ENCODE assay signal across 8 cellular contexts in genomic region chr16:71288570-71288889, GRCh38. TPM values are rescaled to one million over a fixed set of nuclear protein-coding genes. Genes with fewer than 3 reads are reported as not detected.
DNase-seq lines count a peak whose midpoint lies in the region; ATAC-seq and TF ChIP-seq lines count a peak whose summit lies in the region.

No MANE protein-coding gene starts in this region.

- peak overlapping the region; percentile 81 for H3K14ac ChIP-seq in trophoblast cell (ENCODE audit: low read length)

- CTCF ChIA-PET in OCI-LY7 (lab: Charles Lee; ENCODE audit: unreplicated experiment) = no interaction called here

- H3K79me1 ChIP-seq in trophoblast cell (ENCODE audit: low read length) = peaks cover 23% of the 10 kb centered on the region

- H4K20me1 ChIP-seq in OCI-LY7 (ENCODE audit: insufficient read depth, low read length) = no peaks in the 10 kb centered on the region

- H2AFZ ChIP-seq in OCI-LY7 (ENCODE audit: low read length) (peak overlapping the region; percentile 70), trophoblast cell (ENCODE audit: insufficient read depth, low read length, poor library complexity) (no peak overlapping the region)

- peak overlapping the region; percentile 88 for H3K9ac ChIP-seq in ES-I3 (ENCODE audit: low read depth, low read length)
- H3K9ac ChIP-seq in trophoblast cell (ENCODE audit: low read length) = no peak overlapping the region

- peak overlapping the region; percentile 89 for H4K91ac ChIP-seq in trophoblast cell (ENCODE audit: low read depth, low read length)

- H3K9me2 ChIP-seq in OCI-LY7 (ENCODE audit: insufficient read depth, low read length) = no peaks in the 10 kb centered on the region

- DNase-seq in OCI-LY7 (ENCODE audit: low spot score) (no peak), epithelial cell of prostate (ENCODE audit: low read depth, low spot score) (no peak), trophoblast cell (no peak), NCI-H2081 treated with DMSO at 0.1 percent for 48 hours (lab: John Stamatoyannopoulos, UW) (no peak), AG08395 (ENCODE audit: low spot score) (no peak)
- no peak for DNase-seq in stimulated activated naive CD4-positive, alpha-beta T cell (lab: John Stamatoyannopoulos, UW)

- ATAC-seq in HG02870 (IDR thresholded peaks at IDR 0.05; ENCODE audit: unreplicated experiment) = no peak

- H4K12ac ChIP-seq in trophoblast cell (ENCODE audit: low read depth, low read length) = peak overlapping the region; percentile 90

- TF ChIP-seq CTCF in OCI-LY7 (conservative IDR thresholded peaks at IDR 0.05; ENCODE audit: low read length) = no peak

- WGBS in trophoblast cell (ENCODE audit: extremely low coverage, insufficient coverage, insufficient read length) = no CpG with 5 or more reads among the region's 3 CpGs

- no TSS peak for BruUV-seq in OCI-LY7 (replicated peaks; lab: Mats Ljungman, UMichigan)

- H3K4ac ChIP-seq in trophoblast cell (ENCODE audit: low read depth, low read length) = peak overlapping the region; percentile 24

- H3K27me3 ChIP-seq in trophoblast cell (ENCODE audit: insufficient read depth, low read length) = no peaks in the 10 kb centered on the region

- H3K79me2 ChIP-seq in OCI-LY7 (ENCODE audit: insufficient read depth, low read depth, low read length) (no peaks in the 10 kb centered on the region), trophoblast cell (ENCODE audit: control insufficient read depth, insufficient read depth, low read length, poor library complexity) (peaks cover 10% of the 10 kb centered on the region)

- peak overlapping the region; percentile 80 for H4K8ac ChIP-seq in trophoblast cell (ENCODE audit: low read depth, low read length)

- no peak overlapping the region for H2AK5ac ChIP-seq in trophoblast cell (ENCODE audit: low read length)

- POLR2A ChIA-PET in OCI-LY7 (lab: Charles Lee) = no interaction called here

- H3K23ac ChIP-seq in trophoblast cell (ENCODE audit: low read length) = no peak overlapping the region

- H3K4me3 ChIP-seq in OCI-LY7 (ENCODE audit: low read depth, low read length, poor library complexity, severe bottlenecking) (peak overlapping the region; percentile 78), trophoblast cell (ENCODE audit: low read depth, low read length) (peak overlapping the region; percentile 80)

- peak overlapping the region; percentile 79 for H3K18ac ChIP-seq in trophoblast cell (ENCODE audit: low read length)

- H2BK120ac ChIP-seq in trophoblast cell (ENCODE audit: insufficient read depth, low read length, poor library complexity) = peak overlapping the region; percentile 59

- H3K27ac ChIP-seq in OCI-LY7 (ENCODE audit: low read depth, low read length, poor library complexity, severe bottlenecking) (no peak overlapping the region), epithelial cell of prostate (peak overlapping the region; percentile 93), trophoblast cell (ENCODE audit: low read depth, low read length) (peak overlapping the region; percentile 98)

- peak overlapping the region; percentile 84 for H2BK5ac ChIP-seq in trophoblast cell (ENCODE audit: low read depth, low read length, poor library complexity)

- intact Hi-C loops in OCI-LY7 (cut with micrococcal nuclease; ENCODE audit: unreplicated experiment) = no loop called here

- H3K4me1 ChIP-seq in ES-I3 (ENCODE audit: insufficient read depth, low read length) = no peaks in the 10 kb centered on the region
- peaks cover 3% of the 10 kb centered on the region for H3K4me1 ChIP-seq in OCI-LY7 (ENCODE audit: insufficient read depth, low read length, poor library complexity, severe bottlenecking)
- H3K4me1 ChIP-seq in trophoblast cell (ENCODE audit: control insufficient read depth in 1 of 2, insufficient read depth in 2 of 2, low read length in 2 of 2) = peaks cover 12 to 14% of the 10 kb centered on the region in 2 experiments

- H3K36me3 ChIP-seq in ES-I3 (ENCODE audit: insufficient read depth, low read length) (peaks cover 11% of the 10 kb centered on the region), OCI-LY7 (ENCODE audit: insufficient read depth, low read length) (no peaks in the 10 kb centered on the region), trophoblast cell (ENCODE audit: control insufficient read depth in 1 of 2, insufficient read depth in 2 of 2, low read length in 2 of 2) (peaks cover 0 to 13% of the 10 kb centered on the region in 2 experiments)

- H3K9me3 ChIP-seq in ES-I3 (ENCODE audit: control insufficient read depth, insufficient read depth, low read length) = no peaks in the 10 kb centered on the region
- H3K9me3 ChIP-seq in OCI-LY7 (ENCODE audit: low read length) = no peaks in the 10 kb centered on the region
- H3K9me3 ChIP-seq in trophoblast cell (ENCODE audit: insufficient read depth, low read depth, low read length) = peaks cover 3% of the 10 kb centered on the region

- H3K4me2 ChIP-seq in OCI-LY7 (ENCODE audit: low read length) (peak overlapping the region; percentile 81), trophoblast cell (ENCODE audit: low read length) (peak overlapping the region; percentile 65)

- H2BK12ac ChIP-seq in trophoblast cell (ENCODE audit: low read length) = no peak overlapping the region

RNA-seq across cellular contexts. Expression of gene CMTR2, which starts 0.7 kb away (rescaled TPM):
- total RNA-seq in OCI-LY7 (2014; rRNA removed; shearing (Covaris generic)) = 10.6 and 10.9 TPM in 2 replicates
- total RNA-seq in OCI-LY7 (2022) = 7.9 and 10.4 TPM in 2 replicates
- polyA plus RNA-seq in trophoblast cell (2013) = 12.5 and 12.6 TPM in 2 replicates

RNA-seq across cellular contexts. Expression of gene HYDIN, which starts 58.0 kb away (rescaled TPM):
- total RNA-seq in OCI-LY7 (2014; rRNA removed; shearing (Covaris generic)) = not detected in 2 replicates
- 0.63 TPM in 1 of 2 replicates, not detected in the other for total RNA-seq in OCI-LY7 (2022)
- polyA plus RNA-seq in trophoblast cell (2013) = 0.12 and 0.18 TPM in 2 replicates
